Comparison of ENCODE assay signal across 7 cellular contexts in genomic region chr2:169208026-169208425, GRCh38.
"Had no signal": no experiment of that assay in that cellular context is flagged by ENCODE, and none has a peak within 500 bp of the region (broad histone marks: within the 10 kb centered on the region; RNA-seq: fewer than 3 reads in every experiment).

No MANE protein-coding gene starts in this region.

- DNase-seq: GDM1, GF-D8 had no signal

- FAIRE-seq: G401.6, GM12891, GM12892, GM18507, GM19239 had no signal
